16 cellular contexts compared by ENCODE assay signal in genomic region chr11:97364047-97364446, GRCh38.
DNase-seq lines count a peak whose midpoint lies in the region; ATAC-seq and TF ChIP-seq lines count a peak whose summit lies in the region.
"Had no signal": no experiment of that assay in that cellular context is flagged by ENCODE, and none has a peak within 500 bp of the region (broad histone marks: within the 10 kb centered on the region; RNA-seq: fewer than 3 reads in every experiment).

No MANE protein-coding gene starts in this region.

- no peaks in the 10 kb centered on the region for H3K36me3 ChIP-seq in right lobe of liver
- H3K36me3 ChIP-seq: lower lobe of right lung, vagina had no signal

- peak; percentile 60 for DNase-seq in HS-5 (ENCODE audit: low read depth)
- peak; percentile 12 for DNase-seq in amniotic stem cell (lab: John Stamatoyannopoulos, UW)
- DNase-seq in fibroblast of mammary gland (ENCODE audit: low read depth) = peak; percentile 3
- peak; percentile 73 for DNase-seq in retinal pigment epithelial cell (ENCODE audit: low read depth)
- DNase-seq in GOT3 (lab: John Stamatoyannopoulos, UW) = no peak
- DNase-seq in dorsolateral prefrontal cortex = no peak
- no peak for DNase-seq in right lobe of liver
- DNase-seq: activated naive CD8-positive, alpha-beta T cell treated with anti-CD3 and anti-CD28 coated beads, Interleukin-2, amount 10 ng/mL, durations not matched to agents 7 days and 5 days; COR-L47; EL; lower lobe of right lung; NCI-H187; stimulated activated CD4-positive, alpha-beta T cell treated with anti-CD3 and anti-CD28 coated beads, Interleukin-4, amount 100 ng/mL, for 1 hour had no signal

- H3K27me3 ChIP-seq in dorsolateral prefrontal cortex = peaks cover 0 to 4% (median 0%) of the 10 kb centered on the region in 45 donors
- H3K27me3 ChIP-seq in right lobe of liver = no peaks in the 10 kb centered on the region
- H3K27me3 ChIP-seq: vagina had no signal

- WGBS in right lobe of liver (ENCODE audit: insufficient coverage, low coverage, low lambda C conversion rate, missing lambda C conversion rate) = 35% methylated on average over 1 of the region's 1 CpG

- no peak for ATAC-seq in GM18909 (IDR thresholded peaks at IDR 0.05; ENCODE audit: poor library complexity, unreplicated experiment)
- ATAC-seq in right lobe of liver = no peak
- ATAC-seq: lower lobe of right lung had no signal

- H3K4me3 ChIP-seq in fibroblast of mammary gland (ENCODE audit: control insufficient read depth, low read depth, low read length) (no peak overlapping the region), retinal pigment epithelial cell (ENCODE audit: low read length) (no peak overlapping the region), dorsolateral prefrontal cortex (no peak overlapping the region), right lobe of liver (no peak overlapping the region)
- H3K4me3 ChIP-seq: lower lobe of right lung, vagina had no signal

- no peak overlapping the region for H3K27ac ChIP-seq in dorsolateral prefrontal cortex
- H3K27ac ChIP-seq in right lobe of liver = no peak overlapping the region
- H3K27ac ChIP-seq: lower lobe of right lung, parathyroid adenoma, vagina had no signal

- no peak for TF ChIP-seq CTCF in fibroblast of mammary gland (conservative IDR thresholded peaks at IDR 0.05; ENCODE audit: control insufficient read depth, insufficient read depth, low read depth, low read length)
- TF ChIP-seq CTCF in retinal pigment epithelial cell (conservative IDR thresholded peaks at IDR 0.05; ENCODE audit: low read depth, low read length) = no peak
- no peak for TF ChIP-seq CTCF in dorsolateral prefrontal cortex (IDR thresholded peaks at IDR 0.05 in 54 of 56, conservative IDR thresholded peaks at IDR 0.05 in 2 of 56; ENCODE audit: low read depth in 1 of 56, partially characterized antibody in 56 of 56)
- TF ChIP-seq CTCF in right lobe of liver (IDR thresholded peaks at IDR 0.05) = no peak

- TF ChIP-seq POLR2A in right lobe of liver (IDR thresholded peaks at IDR 0.05) = no peak

- intact Hi-C loops in dorsolateral prefrontal cortex (cut with DNase I) (no loop called here), right lobe of liver (cut with DNase I) (no loop called here)

- H3K9me3 ChIP-seq in right lobe of liver = no peaks in the 10 kb centered on the region
- H3K9me3 ChIP-seq: vagina had no signal

- no peaks in the 10 kb centered on the region for H3K4me1 ChIP-seq in right lobe of liver
- H3K4me1 ChIP-seq: lower lobe of right lung, parathyroid adenoma, vagina had no signal

Comparison
In these comparisons a context has a peak if more than half of its experiments do, and no peak if none do; other contexts are left out.
1. DNase-seq: peak in HS-5 (single experiment), amniotic stem cell (single experiment), fibroblast of mammary gland (single experiment) and retinal pigment epithelial cell (single experiment); none in GOT3 (single experiment), dorsolateral prefrontal cortex (0 of 10) and right lobe of liver (0 of 3).